Comparison of ENCODE assay signal across 24 cellular contexts in genomic region chr10:127737563-127738511, GRCh38. TPM values are rescaled to one million over a fixed set of nuclear protein-coding genes. Genes with fewer than 3 reads are reported as not detected.
A peak's percentile ranks its signal among the peaks of the same experiment; 100 is the strongest.
DNase-seq lines count a peak whose midpoint lies in the region; ATAC-seq, FAIRE-seq and TF ChIP-seq lines count a peak whose summit lies in the region.
"Had no signal": no experiment of that assay in that cellular context is flagged by ENCODE, and none has a peak within 500 bp of the region (broad histone marks: within the 10 kb centered on the region; RNA-seq: fewer than 3 reads in every experiment).

No MANE protein-coding gene starts in this region.

- peak overlapping the region; percentile 32 for H3K18ac ChIP-seq in H1 (ENCODE audit: extremely low read depth, low read length)

- TF ChIP-seq POLR2A in H1 (IDR thresholded peaks at IDR 0.05; ENCODE audit: control extremely low read depth in 1 of 2, low read depth in 2 of 2, low read length in 2 of 2) (no peak), spleen (IDR thresholded peaks at IDR 0.05) (no peak)

- H3K4me1 ChIP-seq in H1 (replicated peaks in 1 of 4; ENCODE audit: control insufficient read depth in 3 of 4, insufficient read depth in 4 of 4, low read length in 3 of 4), result peaks cover 0 to 26% (median 13%) of the 10 kb centered on the region in 4 experiments; a peak in 6 of 7 replicates
- peaks cover 4 to 21% of the 10 kb centered on the region in 2 donors for H3K4me1 ChIP-seq in left lung
- H3K4me1 ChIP-seq in spleen, result peaks cover 0 to 30% (median 18%) of the 10 kb centered on the region in 6 donors
- H3K4me1 ChIP-seq: BLaER1 treated with 17β-estradiol and CSF1 and Interleukin-3, amounts not matched to agents 10 nM and 100 nM; upper lobe of right lung had no signal

- H2BK20ac ChIP-seq in H1 (ENCODE audit: low read length), result no peak overlapping the region

- no peak overlapping the region for H2AK5ac ChIP-seq in H1 (ENCODE audit: low read depth, low read length)

- H4K5ac ChIP-seq in H1 (ENCODE audit: insufficient read length, low read depth, low read length), result no peak overlapping the region

- no peak overlapping the region for H2BK15ac ChIP-seq in H1 (ENCODE audit: low read length)

- H3K79me1 ChIP-seq in H1 (ENCODE audit: low read depth, low read length), result no peaks in the 10 kb centered on the region

- H3K9me3 ChIP-seq in H1 (ENCODE audit: insufficient read depth in 2 of 2, low read depth in 1 of 2, low read length in 1 of 2), result no peaks in the 10 kb centered on the region
- no peaks in the 10 kb centered on the region for H3K9me3 ChIP-seq in left lung
- no peaks in the 10 kb centered on the region for H3K9me3 ChIP-seq in spleen
- H3K9me3 ChIP-seq in MG63, result no peaks in the 10 kb centered on the region
- H3K9me3 ChIP-seq: upper lobe of right lung had no signal

- no peak overlapping the region for H4K91ac ChIP-seq in H1 (replicated peaks; ENCODE audit: insufficient read length, low read length)

- TF ChIP-seq CTCF in H1 (IDR thresholded peaks at IDR 0.05; ENCODE audit: control extremely low read depth in 1 of 3, insufficient read depth in 1 of 3, low read depth in 1 of 3, low read length in 3 of 3) (no peak), left lung (IDR thresholded peaks at IDR 0.05) (no peak), spleen (IDR thresholded peaks at IDR 0.05 in 8 of 11, conservative IDR thresholded peaks at IDR 0.05 in 3 of 11) (no peak)

- H3K4ac ChIP-seq in H1 (replicated peaks; ENCODE audit: insufficient read length, low read depth, low read length), result no peak overlapping the region

- H3K23ac ChIP-seq in H1 (ENCODE audit: insufficient read length), result no peak overlapping the region

- H2BK12ac ChIP-seq in H1 (ENCODE audit: low read depth, low read length), result 0 out of 2 replicates have a peak overlapping the region, but pooled peaks have one; percentile 50

- intact Hi-C loops in left lung (cut with DNase I), result no loop called here
- intact Hi-C loops in spleen (cut with DNase I; ENCODE audit: low total_unique reads), result no loop called here

- H3K4me3 ChIP-seq in H1 (ENCODE audit: extremely low read depth in 1 of 4, insufficient read depth in 2 of 4, low read depth in 3 of 4, low read length in 4 of 4) (peak overlapping the region; percentile 21 to 60 (median 54)), left lung (no peak overlapping the region), spleen (peak overlapping the region in 6 of 8 donors; percentile 10 to 52 (median 18)), MG63 (no peak overlapping the region)
- H3K4me3 ChIP-seq: BLaER1 treated with 17β-estradiol and CSF1 and Interleukin-3, amounts not matched to agents 10 nM and 100 nM; cardiac muscle cell; upper lobe of right lung had no signal

- H3K4me2 ChIP-seq in H1 (ENCODE audit: insufficient read depth in 1 of 2, low read depth in 2 of 2, low read length in 2 of 2), result peak overlapping the region; percentile 82 to 90
- H3K4me2 ChIP-seq: BLaER1 treated with 17β-estradiol and CSF1 and Interleukin-3, amounts not matched to agents 10 nM and 100 nM had no signal

- WGBS in H1 (ENCODE audit: extremely low coverage in 1 of 2, insufficient coverage in 1 of 2, insufficient read length in 1 of 2, insufficient replicate concordance in 2 of 2, low coverage in 1 of 2, low lambda C conversion rate in 2 of 2, missing lambda C conversion rate in 1 of 2), 2 experiments, result 6% methylated on average over 48 of the region's 59 CpGs; no CpG with 5 or more reads in 1 of the 2 experiments
- WGBS in spleen, 5 donors, result 12 to 34% (median 19%) methylated on average over 36 to 59 of the region's 59 CpGs

- no peak for TF ChIP-seq RAD21 in H1 (IDR thresholded peaks at IDR 0.05 in 1 of 2, conservative IDR thresholded peaks at IDR 0.05 in 1 of 2; ENCODE audit: low read depth in 2 of 2, low read length in 2 of 2)

- POLR2A ChIA-PET in H1 (lab: Charles Lee; ENCODE audit: partially characterized antibody), result interaction anchor here (1.0 to 1.1 kb wide), 2 partner anchors 8 to 24 kb away, joined by 3 to 4 read pairs; no protein-coding TSS in a partner anchor

- H4K8ac ChIP-seq in H1 (ENCODE audit: extremely low read depth, insufficient read depth, low read length), result peak overlapping the region; percentile 79

- peak overlapping the region; percentile 45; the same call in 1 of the 2 replicates for H2AFZ ChIP-seq in H1 (ENCODE audit: low read length)

- no peak overlapping the region for H2BK120ac ChIP-seq in H1 (replicated peaks; ENCODE audit: low read depth, low read length)

- no peak for FAIRE-seq in H1 (lab: Jason Lieb, UNC)

- no peak overlapping the region for H3K9ac ChIP-seq in H1 (replicated peaks in 1 of 4; ENCODE audit: extremely low read depth in 1 of 4, low read depth in 3 of 4, low read length in 3 of 4)
- H3K9ac ChIP-seq: BLaER1 treated with 17β-estradiol and CSF1 and Interleukin-3, amounts not matched to agents 10 nM and 100 nM had no signal

- DNase-seq in H1 (ENCODE audit: low read depth in 1 of 2, low spot score in 2 of 2), result peak in 1 of 2 experiments; percentile 62
- no peak for DNase-seq in left lung
- no peak for DNase-seq in spleen
- DNase-seq in NCI-H345 treated with DMSO at 0.1 percent for 48 hours (lab: John Stamatoyannopoulos, UW; ENCODE audit: unreplicated experiment), result no peak
- DNase-seq in MG63, result no peak
- DNase-seq in T-helper 9 cell, result no peak
- DNase-seq: activated CD4-positive, alpha-beta T cell treated with anti-CD3 and anti-CD28 coated beads, Interleukin-2, amount 50 U/mL, for 1 hour; activated naive CD8-positive, alpha-beta T cell treated with anti-CD3 and anti-CD28 coated beads, Interleukin-2, amount 10 ng/mL, durations not matched to agents 7 days and 5 days; activated T-cell treated with anti-CD3 and anti-CD28 coated beads, Interleukin-2, amount 50 U/mL, for 4 hours; DMS153; effector memory CD8-positive, alpha-beta T cell; foreskin melanocyte; IMR-90; natural killer cell; NCI-H1092; NCI-H2171; SHP77 treated with DMSO at 0.1 percent for 48 hours; stimulated activated CD4-positive, alpha-beta T cell treated with anti-CD3 and anti-CD28 coated beads, Interleukin-2, amount 100 ng/mL, for 48 hours; stimulated activated CD8-positive, alpha-beta memory T cell treated with anti-CD3 and anti-CD28 coated beads, Interleukin-4, amount 100 ng/mL, for 48 hours; T1000; upper lobe of right lung had no signal

- peaks cover 26% of the 10 kb centered on the region; the same call in 1 of the 2 replicates for H3K23me2 ChIP-seq in H1 (ENCODE audit: low read depth, low read length)

- CTCF ChIA-PET in H1 (lab: Charles Lee; ENCODE audit: partially characterized antibody), result interaction anchor here (1.1 to 2.2 kb wide), 3 partner anchors 17 to 75 kb away, joined by 5 to 7 read pairs (median 6); no protein-coding TSS in a partner anchor

- no peak overlapping the region for H2BK5ac ChIP-seq in H1 (ENCODE audit: low read depth, low read length)

- peaks cover 0 to 5% of the 10 kb centered on the region in 2 experiments for H4K20me1 ChIP-seq in H1 (replicated peaks in 1 of 2; ENCODE audit: control insufficient read depth in 1 of 2, insufficient read depth in 2 of 2, low read length in 2 of 2)
- H4K20me1 ChIP-seq: BLaER1 treated with 17β-estradiol and CSF1 and Interleukin-3, amounts not matched to agents 10 nM and 100 nM had no signal

- H3K56ac ChIP-seq in H1 (replicated peaks; ENCODE audit: insufficient read length, low read depth, low read length), result no peak overlapping the region

- ATAC-seq in HG03432 (IDR thresholded peaks at IDR 0.05; ENCODE audit: unreplicated experiment), result peak; percentile 9
- ATAC-seq in left lung, result peak; percentile 13
- ATAC-seq: effector memory CD8-positive, alpha-beta T cell; natural killer cell had no signal

- no peak overlapping the region for H3K27ac ChIP-seq in H1 (ENCODE audit: low read depth, low read length)
- H3K27ac ChIP-seq in left lung, result no peak overlapping the region
- H3K27ac ChIP-seq in spleen, result peak overlapping the region in 2 of 8 donors; percentile 38
- H3K27ac ChIP-seq: BLaER1 treated with 17β-estradiol and CSF1 and Interleukin-3, amounts not matched to agents 10 nM and 100 nM; cardiac muscle cell; upper lobe of right lung had no signal

- TF ChIP-seq EP300 in H1 (IDR thresholded peaks at IDR 0.05; ENCODE audit: borderline replicate concordance in 1 of 2, low read depth in 2 of 2, low read length in 2 of 2), result no peak

- no peaks in the 10 kb centered on the region for H3K79me2 ChIP-seq in H1 (ENCODE audit: control insufficient read depth in 1 of 2, insufficient read depth in 2 of 2, low read length in 2 of 2)

- 0 out of 8 replicates have a peak, but pooled peaks cover 0 to 3% (median 0%) of the 10 kb centered on the region in 4 experiments for H3K36me3 ChIP-seq in H1 (ENCODE audit: control insufficient read depth in 2 of 4, insufficient read depth in 4 of 4, low read length in 3 of 4)
- no peaks in the 10 kb centered on the region for H3K36me3 ChIP-seq in left lung
- no peaks in the 10 kb centered on the region for H3K36me3 ChIP-seq in spleen
- H3K36me3 ChIP-seq in MG63, result no peaks in the 10 kb centered on the region
- H3K36me3 ChIP-seq: BLaER1 treated with 17β-estradiol and CSF1 and Interleukin-3, amounts not matched to agents 10 nM and 100 nM; cardiac muscle cell; upper lobe of right lung had no signal

- peaks cover 25 to 71% (median 67%) of the 10 kb centered on the region in 4 experiments for H3K27me3 ChIP-seq in H1 (replicated peaks in 1 of 4; ENCODE audit: control insufficient read depth in 3 of 4, extremely low read depth in 1 of 4, insufficient read depth in 3 of 4, low read length in 3 of 4)
- peaks cover 51 to 75% of the 10 kb centered on the region in 2 donors for H3K27me3 ChIP-seq in left lung
- H3K27me3 ChIP-seq in spleen (replicated peaks in 1 of 7), result peaks cover 0 to 70% (median 46%) of the 10 kb centered on the region in 7 donors
- H3K27me3 ChIP-seq in MG63, result no peaks in the 10 kb centered on the region

- no peak overlapping the region for H3K14ac ChIP-seq in H1 (ENCODE audit: insufficient read length)

TF ChIP-seq in H1, 55 proteins besides CTCF, POLR2A, EP300 and RAD21 (continues in another document):
- TF ChIP-seq SUZ12 (IDR thresholded peaks at IDR 0.05; ENCODE audit: low read length), result peak; percentile 69
- no peak for TF ChIP-seq CTBP2 (IDR thresholded peaks at IDR 0.05; ENCODE audit: borderline replicate concordance, insufficient read depth, insufficient read length, low read length)
- TF ChIP-seq SP2 (IDR thresholded peaks at IDR 0.05; ENCODE audit: low read length), result no peak

RNA-seq across cellular contexts. Expression of gene FOXI2, which starts 0.9 kb away (rescaled TPM):
- 1.0 and 1.4 TPM in 2 replicates for total RNA-seq in H1 (2021; fragmentation: NEBNext Ultra II Directional; extraction: Animal tissue kit (Norgen Biotek cat#: 25700))
- polyA plus RNA-seq in H1 (2011; rRNA removed), result 1.0 and 1.9 TPM in 2 replicates
- 1.6 TPM for polyA plus RNA-seq in H1 (2011; cell fraction: cytosol; rRNA removed)
- polyA plus RNA-seq in H1 (2011; cell fraction: nucleus; rRNA removed), result 1.5 TPM
- polyA plus RNA-seq in H1 (2012, experiment 1 of 2), result 1.3 to 2.2 TPM (median 1.8 TPM) in 4 replicates
- polyA plus RNA-seq in H1 (2012, experiment 2 of 2), result 0.89 TPM
- polyA plus RNA-seq in H1 (2013, experiment 1 of 2), result 0.18 TPM
- 0.15 TPM for polyA plus RNA-seq in H1 (2013, experiment 2 of 2)
- 0.44 and 0.50 TPM in 2 replicates for polyA minus RNA-seq in H1 (2011; rRNA and poly(A)+ RNA removed)
- 0.81 TPM for polyA minus RNA-seq in H1 (2011; cell fraction: cytosol; rRNA and poly(A)+ RNA removed)
- 2.5 TPM for polyA minus RNA-seq in H1 (2011; cell fraction: nucleus; rRNA and poly(A)+ RNA removed)
- total RNA-seq in left lung, result not detected
- 1 to 10 TPM in 3 of 7 donors, under 1 TPM in 3, not detected in 1; 0.20 to 1.7 (median 0.91) TPM for total RNA-seq in spleen
- polyA plus RNA-seq in spleen, result under 1 TPM; 0.05 to 0.29 (median 0.11) TPM
- not detected in 2 replicates for total RNA-seq in MG63 (2014; rRNA removed; shearing (Covaris generic); ENCODE audit: low replicate concordance)
- total RNA-seq: activated naive CD8-positive, alpha-beta T cell treated with anti-CD3 and anti-CD28 coated beads, Interleukin-2, amount 10 ng/mL, durations not matched to agents 7 days and 5 days; activated T-cell treated with anti-CD3 and anti-CD28 coated beads, Interleukin-2, amount 50 U/mL, for 4 hours; cardiac muscle cell; IMR-90; natural killer cell; upper lobe of right lung had no signal
- polyA plus RNA-seq: cardiac muscle cell, IMR-90 had no signal

Comparison
In these comparisons a context has a peak if more than half of its experiments do, and no peak if none do; other contexts are left out.
1. H3K4me3 ChIP-seq: peak in H1 (4 of 4) and spleen (6 of 8); none in left lung (0 of 2) and MG63 (single experiment).